Comparison of ENCODE assay signal across 24 cellular contexts in genomic region chr7:53771701-53772100, GRCh38.
"Had no signal": no experiment of that assay in that cellular context is flagged by ENCODE, and none has a peak within 500 bp of the region (broad histone marks: within the 10 kb centered on the region; RNA-seq: fewer than 3 reads in every experiment).

No MANE protein-coding gene starts in this region.

- H3K27me3 ChIP-seq: colonic mucosa, dorsolateral prefrontal cortex, esophagus muscularis mucosa, esophagus squamous epithelium, foreskin keratinocyte, gastrocnemius medialis, gastroesophageal sphincter, heart left ventricle, heart right ventricle had no signal

- DNase-seq: colonic mucosa; cortex of kidney; dermis blood vessel endothelial cell; dorsolateral prefrontal cortex; effector CD4-positive, alpha-beta T cell; effector CD8-positive, alpha-beta T cell; effector memory CD4-positive, alpha-beta T cell; effector memory CD8-positive, alpha-beta T cell; endodermal cell; erythroblast; esophagus squamous epithelium; foreskin fibroblast; foreskin keratinocyte; foreskin melanocyte; gastrocnemius medialis; glutamatergic neuron; head of caudate nucleus; heart left ventricle; heart right ventricle had no signal

- ATAC-seq: effector memory CD8-positive, alpha-beta T cell; esophagus mucosa; foreskin keratinocyte; gastrocnemius medialis; gastroesophageal sphincter; heart left ventricle; heart right ventricle had no signal

- H3K27ac ChIP-seq: colonic mucosa, coronary artery, dorsolateral prefrontal cortex, epithelial cell of prostate, esophagus muscularis mucosa, esophagus squamous epithelium, foreskin keratinocyte, gastrocnemius medialis, gastroesophageal sphincter, heart left ventricle, heart right ventricle had no signal

- H3K36me3 ChIP-seq: colonic mucosa, esophagus muscularis mucosa, esophagus squamous epithelium, gastrocnemius medialis, gastroesophageal sphincter, heart left ventricle, heart right ventricle had no signal

- H3K4me1 ChIP-seq: colonic mucosa, esophagus muscularis mucosa, foreskin keratinocyte, gastrocnemius medialis, gastroesophageal sphincter, heart left ventricle, heart right ventricle had no signal

- H3K4me3 ChIP-seq: colonic mucosa, coronary artery, dorsolateral prefrontal cortex, esophagus muscularis mucosa, esophagus squamous epithelium, gastrocnemius medialis, gastroesophageal sphincter, heart left ventricle, heart right ventricle had no signal

- H3K9me3 ChIP-seq: colonic mucosa, esophagus muscularis mucosa, esophagus squamous epithelium, gastrocnemius medialis, gastroesophageal sphincter had no signal
